ENCODE assay signal across 8 cellular contexts in the genomic region with DNA sequence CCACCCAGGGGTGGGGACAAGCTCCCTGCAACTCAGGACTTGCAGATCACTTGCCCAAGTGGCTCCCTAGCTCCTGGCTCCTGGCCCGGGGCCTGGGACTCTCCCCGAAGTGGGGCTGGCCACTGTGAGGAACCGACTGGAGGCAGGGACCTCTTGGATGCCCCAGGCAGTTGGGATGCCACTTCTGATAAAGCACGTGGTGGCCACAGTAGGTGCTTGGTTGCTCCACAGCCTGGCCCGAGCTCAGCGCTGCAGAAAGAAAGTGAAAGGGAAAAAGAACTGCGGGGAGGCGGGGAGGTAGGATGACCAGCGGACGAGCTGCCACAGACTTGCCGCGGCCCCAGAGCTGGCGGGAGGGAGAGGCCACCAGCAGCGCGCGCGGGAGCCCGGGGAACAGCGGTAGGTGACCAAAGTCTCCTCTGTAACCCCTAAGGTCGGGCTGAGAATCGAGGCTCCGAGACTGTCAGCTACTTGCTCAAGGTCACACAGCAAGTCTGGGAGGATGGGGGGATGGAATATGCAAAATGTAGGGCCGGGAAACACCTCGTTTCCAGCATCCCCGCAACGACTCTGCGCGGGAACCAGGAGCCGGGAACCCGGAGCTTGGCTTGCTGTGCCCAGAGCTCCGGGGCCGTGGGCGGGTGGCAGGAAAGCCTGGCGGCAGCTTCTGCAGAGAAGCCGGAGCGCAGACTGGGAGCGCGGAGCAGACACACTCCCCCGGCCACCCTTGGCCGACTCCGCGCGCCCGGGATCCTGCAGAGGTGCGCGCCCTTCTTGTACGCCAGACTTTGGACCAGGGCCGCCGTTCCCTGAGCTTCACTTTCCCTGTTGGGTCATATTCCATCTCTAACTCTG. TPM values are rescaled to one million over a fixed set of nuclear protein-coding genes. Genes with fewer than 3 reads are reported as not detected.
DNase-seq lines count a peak whose midpoint lies in the region; ATAC-seq and TF ChIP-seq lines count a peak whose summit lies in the region.

No MANE protein-coding gene starts in this region.

- TF ChIP-seq CTCF in PC-9 (conservative IDR thresholded peaks at IDR 0.05) = no peak

- DNase-seq in PC-9 (peak; percentile 47 to 64), medulla oblongata (ENCODE audit: extremely low spot score) (peak; percentile 36), ureter (ENCODE audit: low spot score) (peak; percentile 65), dermis blood vessel endothelial cell (no peak)

- H2AFZ ChIP-seq in PC-9 = peak overlapping the region; percentile 78

- H3K27me3 ChIP-seq in BLaER1 treated with 17β-estradiol and CSF1 and Interleukin-3, amounts not matched to agents 10 nM and 100 nM = no peaks in the 10 kb centered on the region
- peaks cover 26% of the 10 kb centered on the region for H3K27me3 ChIP-seq in PC-9 (ENCODE audit: insufficient read depth, low read depth)
- peaks cover 0 to 5% of the 10 kb centered on the region in 2 donors for H3K27me3 ChIP-seq in duodenal mucosa (ENCODE audit: control insufficient read depth in 1 of 2, insufficient read depth in 2 of 2, low read length in 2 of 2)

- no TSS peak for BruUV-seq in PC-9 (replicated peaks; lab: Mats Ljungman, UMichigan)

- peak overlapping the region; percentile 67 to 94 (median 90) for H3K4me3 ChIP-seq in BLaER1 treated with 17β-estradiol and CSF1 and Interleukin-3, amounts not matched to agents 10 nM and 100 nM
- H3K4me3 ChIP-seq in PC-9 (peak overlapping the region; percentile 53), duodenal mucosa (ENCODE audit: low read depth in 1 of 2, low read length in 2 of 2) (peak overlapping the region; percentile 87 to 88)

- H3K9me3 ChIP-seq in BLaER1 treated with 17β-estradiol and CSF1 and Interleukin-3, amounts not matched to agents 10 nM and 100 nM (replicated peaks in 1 of 11) = no peaks in the 10 kb centered on the region
- H3K9me3 ChIP-seq in PC-9 (ENCODE audit: insufficient read depth, low read depth) (no peaks in the 10 kb centered on the region), duodenal mucosa (ENCODE audit: control insufficient read depth in 1 of 2, low read length in 2 of 2) (no peaks in the 10 kb centered on the region)

- H3K4me2 ChIP-seq in BLaER1 treated with 17β-estradiol and CSF1 and Interleukin-3, amounts not matched to agents 10 nM and 100 nM = peak overlapping the region; percentile 92 to 98 (median 96)
- peak overlapping the region; percentile 77 for H3K4me2 ChIP-seq in PC-9

- peak overlapping the region; percentile 3 to 88 (median 81); a peak in 21 of 22 replicates for H3K27ac ChIP-seq in BLaER1 treated with 17β-estradiol and CSF1 and Interleukin-3, amounts not matched to agents 10 nM and 100 nM
- no peak overlapping the region for H3K27ac ChIP-seq in PC-9
- H3K27ac ChIP-seq in duodenal mucosa (ENCODE audit: low read depth, low read length) = peak overlapping the region; percentile 80

- peaks cover 11 to 32% (median 19%) of the 10 kb centered on the region in 11 experiments; a peak in 21 of 22 replicates for H3K36me3 ChIP-seq in BLaER1 treated with 17β-estradiol and CSF1 and Interleukin-3, amounts not matched to agents 10 nM and 100 nM
- H3K36me3 ChIP-seq in PC-9 (ENCODE audit: low read depth) (no peaks in the 10 kb centered on the region), duodenal mucosa (ENCODE audit: control insufficient read depth in 1 of 2, insufficient read depth in 2 of 2, low read length in 2 of 2) (no peaks in the 10 kb centered on the region)

- ATAC-seq in HG03108 (IDR thresholded peaks at IDR 0.05; ENCODE audit: unreplicated experiment) = no peak

- POLR2A ChIA-PET in PC-9 (lab: Charles Lee; ENCODE audit: unreplicated experiment) = interaction anchor here (0.5 to 0.7 kb wide), 2 partner anchors 32 to 63 kb away, joined by 5 to 7 read pairs; a partner anchor contains a TSS

- H3F3A ChIP-seq in PC-9 (ENCODE audit: insufficient read depth, low read depth) = no peaks in the 10 kb centered on the region

- H3K4me1 ChIP-seq in BLaER1 treated with 17β-estradiol and CSF1 and Interleukin-3, amounts not matched to agents 10 nM and 100 nM = peaks cover 69 to 93% (median 78%) of the 10 kb centered on the region in 10 experiments
- H3K4me1 ChIP-seq in PC-9 (replicated peaks; ENCODE audit: insufficient read depth) (peaks cover 13% of the 10 kb centered on the region), duodenal mucosa (ENCODE audit: control insufficient read depth in 1 of 2, insufficient read depth in 2 of 2, low read length in 2 of 2) (peaks cover 49% of the 10 kb centered on the region in 2 donors)

- peaks cover 0 to 28% (median 11%) of the 10 kb centered on the region in 11 experiments; a peak in 11 of 22 replicates for H4K20me1 ChIP-seq in BLaER1 treated with 17β-estradiol and CSF1 and Interleukin-3, amounts not matched to agents 10 nM and 100 nM
- H4K20me1 ChIP-seq in PC-9 (ENCODE audit: insufficient read depth) = no peaks in the 10 kb centered on the region

- H3K79me2 ChIP-seq in PC-9 (ENCODE audit: low read depth) = no peaks in the 10 kb centered on the region

- CTCF ChIA-PET in PC-9 (lab: Charles Lee) = interaction anchor here (0.5 kb wide), 1 partner anchor 262 kb away, joined by 4 read pairs; no protein-coding TSS in a partner anchor

- H3K9me2 ChIP-seq in PC-9 (ENCODE audit: insufficient read depth) = no peaks in the 10 kb centered on the region

- H3K9ac ChIP-seq in BLaER1 treated with 17β-estradiol and CSF1 and Interleukin-3, amounts not matched to agents 10 nM and 100 nM = peak overlapping the region; percentile 71 to 90 (median 86)
- H3K9ac ChIP-seq in duodenal mucosa (ENCODE audit: low read depth in 1 of 2, low read length in 2 of 2) = peak overlapping the region; percentile 69 to 86

- peak; percentile 74 for TF ChIP-seq POLR2A in GM19099 (IDR thresholded peaks at IDR 0.05; ENCODE audit: extremely low read depth, insufficient read length, low read depth)

- intact Hi-C loops in PC-9 (cut with micrococcal nuclease; ENCODE audit: unreplicated experiment) = loop anchor here (5.0 kb wide), 1 partner anchor 137 kb away; a partner anchor contains a TSS

RNA-seq across cellular contexts. Expression of a gene that starts 1.9 kb away (rescaled TPM):
- 1.2 and 1.7 TPM in 2 replicates for total RNA-seq in PC-9 (2021)
- 32.0 TPM for total RNA-seq in ureter
- total RNA-seq in dermis blood vessel endothelial cell = under 0.01 and 0.28 TPM in 2 replicates

Comparison
In these comparisons a context has a peak if more than half of its experiments do, and no peak if none do; other contexts are left out.
1. RNA of a gene that starts 1.9 kb away (total RNA-seq): 32.0 TPM in ureter (single experiment); 1.2 to 1.7 TPM in PC-9 and under 0.01 to 0.28 TPM in dermis blood vessel endothelial cell; every median in the first group is over 10 times any median in the second.
2. Peak in every context shown above with its lines, with median percentiles within 50 percentile points of each other: H3K4me3 ChIP-seq.